Comparison of ENCODE assay signal across 19 cellular contexts in genomic region chr22:27086728-27087450, GRCh38.
A peak's percentile ranks its signal among the peaks of the same experiment; 100 is the strongest.
DNase-seq lines count a peak whose midpoint lies in the region; ATAC-seq and TF ChIP-seq lines count a peak whose summit lies in the region.
"Had no signal": no experiment of that assay in that cellular context is flagged by ENCODE, and none has a peak within 500 bp of the region (broad histone marks: within the 10 kb centered on the region; RNA-seq: fewer than 3 reads in every experiment).

No MANE protein-coding gene starts in this region.

- H3K4me1 ChIP-seq in naive thymus-derived CD4-positive, alpha-beta T cell (ENCODE audit: control insufficient read depth in 2 of 2, insufficient read depth in 2 of 2, low read length in 2 of 2), result no peaks in the 10 kb centered on the region
- H3K4me1 ChIP-seq: Peyer's patch had no signal

- ATAC-seq in naive thymus-derived CD4-positive, alpha-beta T cell, result no peak
- ATAC-seq in HG02588 (IDR thresholded peaks at IDR 0.05; ENCODE audit: unreplicated experiment), result no peak
- ATAC-seq: SK-N-SH treated with all-trans-retinoic acid at 6 μM for 48 hours had no signal

- TF ChIP-seq CTCF in brain (conservative IDR thresholded peaks at IDR 0.05) (no peak), nephron (IDR thresholded peaks at IDR 0.05; ENCODE audit: unreplicated experiment in 3 of 3) (no peak), endothelial cell (IDR thresholded peaks at IDR 0.05; ENCODE audit: unreplicated experiment) (no peak)

- peak; percentile 43 for DNase-seq in DMS 273 (lab: John Stamatoyannopoulos, UW; ENCODE audit: unreplicated experiment)
- no peak for DNase-seq in DMS 273 treated with DMSO at 0.1 percent for 48 hours (lab: John Stamatoyannopoulos, UW)
- no peak for DNase-seq in GM19238 (ENCODE audit: insufficient read length, low spot score)
- no peak for DNase-seq in endothelial cell (ENCODE audit: low spot score)
- no peak for DNase-seq in naive thymus-derived CD4-positive, alpha-beta T cell
- DNase-seq: CD4-positive, CD25-positive, alpha-beta regulatory T cell; Karpas-422; MM.1S; NCI-H1105 treated with DMSO at 0.1 percent for 48 hours; NCI-H187 treated with DMSO at 0.1 percent for 48 hours; NCI-H510A; Peyer's patch; Right ventricle myocardium superior had no signal

- H3K27me3 ChIP-seq in naive thymus-derived CD4-positive, alpha-beta T cell (ENCODE audit: control insufficient read depth in 2 of 2, insufficient read depth in 2 of 2, low read length in 2 of 2), result no peaks in the 10 kb centered on the region
- H3K27me3 ChIP-seq: Peyer's patch had no signal

- POLR2A ChIA-PET in naive thymus-derived CD4-positive, alpha-beta T cell (lab: Charles Lee), result no interaction called here

- H3K36me3 ChIP-seq in naive thymus-derived CD4-positive, alpha-beta T cell (ENCODE audit: control insufficient read depth in 2 of 3, insufficient read depth in 3 of 3, low read length in 3 of 3), result no peaks in the 10 kb centered on the region
- H3K36me3 ChIP-seq: Peyer's patch had no signal

- H3K27ac Mint-ChIP-seq in brain (peak overlapping the region in 4 of 5 experiments; percentile 2 to 88 (median 86)), nephron (peak overlapping the region in 2 of 3 experiments; percentile 28 to 40), endothelial cell (ENCODE audit: unreplicated experiment) (no peak overlapping the region)
- H3K27ac Mint-ChIP-seq in naive thymus-derived CD4-positive, alpha-beta T cell, result no peak overlapping the region
- H3K27ac Mint-ChIP-seq: B cell; CD4-positive, CD25-positive, alpha-beta regulatory T cell had no signal

- CTCF ChIA-PET in naive thymus-derived CD4-positive, alpha-beta T cell (lab: Charles Lee), result no interaction called here

- no peak overlapping the region for H3K4me3 ChIP-seq in naive thymus-derived CD4-positive, alpha-beta T cell (ENCODE audit: low read length)
- H3K4me3 ChIP-seq: Peyer's patch had no signal

- H3K27ac ChIP-seq in naive thymus-derived CD4-positive, alpha-beta T cell (ENCODE audit: low read depth, low read length), result no peak overlapping the region
- H3K27ac ChIP-seq: 22Rv1, Peyer's patch had no signal

- intact Hi-C loops in naive thymus-derived CD4-positive, alpha-beta T cell (cut with micrococcal nuclease), result no loop called here

- H3K9me3 Mint-ChIP-seq in brain, result peaks cover 0 to 11% (median 2%) of the 10 kb centered on the region in 5 experiments
- peaks cover 7% of the 10 kb centered on the region for H3K9me3 Mint-ChIP-seq in nephron
- no peaks in the 10 kb centered on the region for H3K9me3 Mint-ChIP-seq in endothelial cell (ENCODE audit: unreplicated experiment)
- H3K9me3 Mint-ChIP-seq in naive thymus-derived CD4-positive, alpha-beta T cell, result peaks cover 0 to 14% (median 4%) of the 10 kb centered on the region in 11 donors

- H3K4me1 Mint-ChIP-seq in brain, result peaks cover 32% of the 10 kb centered on the region
- peaks cover 19% of the 10 kb centered on the region for H3K4me1 Mint-ChIP-seq in nephron
- H3K4me1 Mint-ChIP-seq in endothelial cell (ENCODE audit: unreplicated experiment), result peaks cover 8% of the 10 kb centered on the region
- no peaks in the 10 kb centered on the region for H3K4me1 Mint-ChIP-seq in naive thymus-derived CD4-positive, alpha-beta T cell
- H3K4me1 Mint-ChIP-seq: B cell; CD4-positive, CD25-positive, alpha-beta regulatory T cell had no signal

- H3K27me3 Mint-ChIP-seq in brain (no peaks in the 10 kb centered on the region), nephron (ENCODE audit: low read depth) (peaks cover 35% of the 10 kb centered on the region), endothelial cell (ENCODE audit: unreplicated experiment) (peaks cover 1% of the 10 kb centered on the region)
- H3K27me3 Mint-ChIP-seq in naive thymus-derived CD4-positive, alpha-beta T cell, result peaks cover 8 to 41% (median 32%) of the 10 kb centered on the region in 5 donors
- H3K27me3 Mint-ChIP-seq: CD4-positive, CD25-positive, alpha-beta regulatory T cell had no signal

- H3K36me3 Mint-ChIP-seq in brain (no peaks in the 10 kb centered on the region), nephron (ENCODE audit: low read depth) (no peaks in the 10 kb centered on the region), endothelial cell (ENCODE audit: low read depth, unreplicated experiment) (no peaks in the 10 kb centered on the region)
- peaks cover 0 to 5% (median 0%) of the 10 kb centered on the region in 5 donors for H3K36me3 Mint-ChIP-seq in naive thymus-derived CD4-positive, alpha-beta T cell
- H3K36me3 Mint-ChIP-seq: CD4-positive, CD25-positive, alpha-beta regulatory T cell had no signal

- H3K9me3 ChIP-seq in naive thymus-derived CD4-positive, alpha-beta T cell (ENCODE audit: control insufficient read depth in 2 of 3, low read length in 3 of 3), result no peaks in the 10 kb centered on the region

- H3K4me3 Mint-ChIP-seq in brain, result peak overlapping the region in 1 of 5 experiments; percentile 1
- no peak overlapping the region for H3K4me3 Mint-ChIP-seq in nephron
- H3K4me3 Mint-ChIP-seq in endothelial cell (ENCODE audit: unreplicated experiment), result no peak overlapping the region
- H3K4me3 Mint-ChIP-seq in naive thymus-derived CD4-positive, alpha-beta T cell, result no peak overlapping the region
- H3K4me3 Mint-ChIP-seq: B cell; CD4-positive, CD25-positive, alpha-beta regulatory T cell had no signal

Comparison
In these comparisons a context has a peak if more than half of its experiments do, and no peak if none do; other contexts are left out.
1. H3K27ac Mint-ChIP-seq: peak in brain (4 of 5) and nephron (2 of 3); none in endothelial cell (single experiment) and naive thymus-derived CD4-positive, alpha-beta T cell (0 of 9).